In the genomic region with DNA sequence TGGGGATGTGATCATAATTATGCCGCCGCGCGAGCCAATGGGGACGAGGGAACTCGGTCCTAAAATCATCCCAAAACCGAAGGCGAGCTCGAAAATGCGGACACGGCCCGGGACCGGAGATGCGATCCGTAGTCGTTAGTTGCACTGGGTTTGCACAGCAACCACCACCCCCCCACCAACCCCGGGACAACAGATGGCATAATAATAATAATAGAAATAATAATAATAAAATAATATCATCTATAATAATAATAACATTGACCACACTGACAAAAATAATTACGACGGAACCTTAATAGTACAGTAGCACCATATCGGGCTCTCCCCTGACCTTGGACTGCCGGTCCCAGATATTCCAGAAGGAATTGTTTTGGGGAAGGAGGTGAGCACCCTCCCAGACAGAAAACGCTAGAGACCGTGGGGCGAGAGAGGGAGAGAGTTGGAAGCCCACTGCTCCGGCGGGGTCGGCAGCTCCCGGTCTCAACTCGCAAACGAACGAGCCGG, we compare ENCODE assay signal across 11 cellular contexts. TPM values are rescaled to one million over a fixed set of nuclear protein-coding genes. Genes with fewer than 3 reads are reported as not detected.
A peak's percentile ranks its signal among the peaks of the same experiment; 100 is the strongest.
DNase-seq lines count a peak whose midpoint lies in the region; ATAC-seq and TF ChIP-seq lines count a peak whose summit lies in the region.
"Had no signal": no experiment of that assay in that cellular context is flagged by ENCODE, and none has a peak within 500 bp of the region (broad histone marks: within the 10 kb centered on the region; RNA-seq: fewer than 3 reads in every experiment).

No MANE protein-coding gene starts in this region.

- H3K36me3 ChIP-seq in iPS-15b (ENCODE audit: control insufficient read depth, insufficient read depth, low read length) (no peaks in the 10 kb centered on the region), lower lobe of right lung (no peaks in the 10 kb centered on the region)
- H3K36me3 ChIP-seq: prostate gland had no signal

- peaks cover 79% of the 10 kb centered on the region for H3K27me3 Mint-ChIP-seq in activated CD4-positive, alpha-beta T cell treated with anti-CD3 and anti-CD28 coated beads, Interleukin-2, amount 10 ng/mL, durations not matched to agents 24 days and 14 days
- peaks cover 94% of the 10 kb centered on the region for H3K27me3 Mint-ChIP-seq in activated naive CD8-positive, alpha-beta T cell treated with anti-CD3 and anti-CD28 coated beads for 36 hours
- peaks cover 34 to 51% of the 10 kb centered on the region in 2 donors for H3K27me3 Mint-ChIP-seq in natural killer cell treated with Interleukin-12 subunit alpha and Interleukin-12 subunit beta and Interleukin-15 and Interleukin-18, amount 100 ng/mL, for 72 hours

- H3K9me3 Mint-ChIP-seq in activated CD4-positive, alpha-beta T cell treated with anti-CD3 and anti-CD28 coated beads, Interleukin-2, amount 10 ng/mL, durations not matched to agents 24 days and 14 days, result no peaks in the 10 kb centered on the region
- no peaks in the 10 kb centered on the region for H3K9me3 Mint-ChIP-seq in activated naive CD8-positive, alpha-beta T cell treated with anti-CD3 and anti-CD28 coated beads for 36 hours
- H3K9me3 Mint-ChIP-seq in natural killer cell treated with Interleukin-12 subunit alpha and Interleukin-12 subunit beta and Interleukin-15 and Interleukin-18, amount 100 ng/mL, for 72 hours, result no peaks in the 10 kb centered on the region

- ATAC-seq in natural killer cell treated with Interleukin-12 subunit alpha and Interleukin-12 subunit beta and Interleukin-15 and Interleukin-18, amount 100 ng/mL, for 72 hours, result no peak
- ATAC-seq in lower lobe of right lung, result no peak

- peak overlapping the region; percentile 43 for H3K4me3 ChIP-seq in iPS-15b (ENCODE audit: low read depth, low read length)
- H3K4me3 ChIP-seq in lower lobe of right lung, result no peak overlapping the region
- H3K4me3 ChIP-seq: prostate gland had no signal

- peaks cover 9% of the 10 kb centered on the region for H3K4me1 Mint-ChIP-seq in activated CD4-positive, alpha-beta T cell treated with anti-CD3 and anti-CD28 coated beads, Interleukin-2, amount 10 ng/mL, durations not matched to agents 24 days and 14 days
- peaks cover 22% of the 10 kb centered on the region for H3K4me1 Mint-ChIP-seq in activated naive CD8-positive, alpha-beta T cell treated with anti-CD3 and anti-CD28 coated beads for 36 hours
- H3K4me1 Mint-ChIP-seq in natural killer cell treated with Interleukin-12 subunit alpha and Interleukin-12 subunit beta and Interleukin-15 and Interleukin-18, amount 100 ng/mL, for 72 hours (ENCODE audit: low read depth in 2 of 2), result peaks cover 5% of the 10 kb centered on the region in 2 donors

- H3K9me3 ChIP-seq in iPS-15b (ENCODE audit: control insufficient read depth, insufficient read depth, low read length), result no peaks in the 10 kb centered on the region
- H3K9me3 ChIP-seq in lower lobe of right lung, result no peaks in the 10 kb centered on the region
- H3K9me3 ChIP-seq: prostate gland had no signal

- H3K27ac ChIP-seq in lower lobe of right lung, result no peak overlapping the region
- H3K27ac ChIP-seq: prostate gland had no signal

- H3K4me3 Mint-ChIP-seq in activated CD4-positive, alpha-beta T cell treated with anti-CD3 and anti-CD28 coated beads, Interleukin-2, amount 10 ng/mL, durations not matched to agents 24 days and 14 days, result no peak overlapping the region
- peak overlapping the region; percentile 22 for H3K4me3 Mint-ChIP-seq in activated naive CD8-positive, alpha-beta T cell treated with anti-CD3 and anti-CD28 coated beads for 36 hours
- no peak overlapping the region for H3K4me3 Mint-ChIP-seq in natural killer cell treated with Interleukin-12 subunit alpha and Interleukin-12 subunit beta and Interleukin-15 and Interleukin-18, amount 100 ng/mL, for 72 hours

- peak overlapping the region; percentile 80 for H3K27ac Mint-ChIP-seq in activated CD4-positive, alpha-beta T cell treated with anti-CD3 and anti-CD28 coated beads, Interleukin-2, amount 10 ng/mL, durations not matched to agents 24 days and 14 days
- H3K27ac Mint-ChIP-seq in activated naive CD8-positive, alpha-beta T cell treated with anti-CD3 and anti-CD28 coated beads for 36 hours, result peak overlapping the region; percentile 15
- no peak overlapping the region for H3K27ac Mint-ChIP-seq in natural killer cell treated with Interleukin-12 subunit alpha and Interleukin-12 subunit beta and Interleukin-15 and Interleukin-18, amount 100 ng/mL, for 72 hours

- DNase-seq in activated CD4-positive, alpha-beta T cell treated with anti-CD3 and anti-CD28 coated beads, Interleukin-2, amount 10 ng/mL, durations not matched to agents 24 days and 14 days, result no peak
- no peak for DNase-seq in activated CD4-positive, alpha-beta T cell treated with anti-CD3 and anti-CD28 coated beads, Interleukin-2, amount 50 U/mL, for 4 hours
- no peak for DNase-seq in activated naive CD8-positive, alpha-beta T cell treated with anti-CD3 and anti-CD28 coated beads for 36 hours
- DNase-seq in smooth muscle cell of the brain vasculature (ENCODE audit: low read depth, low spot score) (peak; percentile 29), lower lobe of right lung (no peak), dedifferentiated amniotic fluid mesenchymal stem cell (ENCODE audit: extremely low spot score) (no peak)
- no peak for DNase-seq in natural killer cell treated with Interleukin-12 subunit alpha and Interleukin-12 subunit beta and Interleukin-15 and Interleukin-18, amount 100 ng/mL, for 72 hours (ENCODE audit: low spot score)
- DNase-seq: activated CD4-positive, alpha-beta T cell treated with anti-CD3 and anti-CD28 coated beads for 4 hours; C1 segment of cervical spinal cord had no signal

- peaks cover 6% of the 10 kb centered on the region for H3K36me3 Mint-ChIP-seq in activated CD4-positive, alpha-beta T cell treated with anti-CD3 and anti-CD28 coated beads, Interleukin-2, amount 10 ng/mL, durations not matched to agents 24 days and 14 days (ENCODE audit: low read depth)
- H3K36me3 Mint-ChIP-seq in activated naive CD8-positive, alpha-beta T cell treated with anti-CD3 and anti-CD28 coated beads for 36 hours, result no peaks in the 10 kb centered on the region
- no peaks in the 10 kb centered on the region for H3K36me3 Mint-ChIP-seq in natural killer cell treated with Interleukin-12 subunit alpha and Interleukin-12 subunit beta and Interleukin-15 and Interleukin-18, amount 100 ng/mL, for 72 hours

- H3K9ac ChIP-seq in iPS-15b (ENCODE audit: low read depth, low read length), result no peak overlapping the region

- TF ChIP-seq CTCF in lower lobe of right lung (IDR thresholded peaks at IDR 0.05), result no peak

- H3K4me1 ChIP-seq in iPS-15b (ENCODE audit: control insufficient read depth, insufficient read depth, low read length) (peaks cover 1% of the 10 kb centered on the region), lower lobe of right lung (peaks cover 45% of the 10 kb centered on the region)
- H3K4me1 ChIP-seq: prostate gland had no signal

- peaks cover 95% of the 10 kb centered on the region for H3K27me3 ChIP-seq in iPS-15b (ENCODE audit: control insufficient read depth, insufficient read depth, low read length)
- peaks cover 98% of the 10 kb centered on the region for H3K27me3 ChIP-seq in lower lobe of right lung (ENCODE audit: low read depth)

- intact Hi-C loops in activated CD4-positive, alpha-beta T cell treated with anti-CD3 and anti-CD28 coated beads, Interleukin-2, amount 10 ng/mL, durations not matched to agents 24 days and 14 days (cut with micrococcal nuclease), result no loop called here
- intact Hi-C loops in lower lobe of right lung (cut with DNase I), result no loop called here

RNA-seq across cellular contexts. Expression of gene EMX2, which starts 1.1 kb away (rescaled TPM):
- total RNA-seq in activated CD4-positive, alpha-beta T cell treated with anti-CD3 and anti-CD28 coated beads, Interleukin-2, amount 10 ng/mL, durations not matched to agents 24 days and 14 days, result not detected in 2 replicates
- total RNA-seq in activated naive CD8-positive, alpha-beta T cell treated with anti-CD3 and anti-CD28 coated beads for 36 hours, result not detected
- not detected for total RNA-seq in natural killer cell treated with Interleukin-12 subunit alpha and Interleukin-12 subunit beta and Interleukin-15 and Interleukin-18, amount 100 ng/mL, for 72 hours
- not detected for total RNA-seq in lower lobe of right lung

Comparison
In these comparisons a context has a peak if more than half of its experiments do, and no peak if none do; other contexts are left out.
1. H3K27ac Mint-ChIP-seq: peak in activated CD4-positive, alpha-beta T cell treated with anti-CD3 and anti-CD28 coated beads, Interleukin-2, amount 10 ng/mL, durations not matched to agents 24 days and 14 days (single experiment) and activated naive CD8-positive, alpha-beta T cell treated with anti-CD3 and anti-CD28 coated beads for 36 hours (single experiment); none in natural killer cell treated with Interleukin-12 subunit alpha and Interleukin-12 subunit beta and Interleukin-15 and Interleukin-18, amount 100 ng/mL, for 72 hours (0 of 2).